In the genomic region with DNA sequence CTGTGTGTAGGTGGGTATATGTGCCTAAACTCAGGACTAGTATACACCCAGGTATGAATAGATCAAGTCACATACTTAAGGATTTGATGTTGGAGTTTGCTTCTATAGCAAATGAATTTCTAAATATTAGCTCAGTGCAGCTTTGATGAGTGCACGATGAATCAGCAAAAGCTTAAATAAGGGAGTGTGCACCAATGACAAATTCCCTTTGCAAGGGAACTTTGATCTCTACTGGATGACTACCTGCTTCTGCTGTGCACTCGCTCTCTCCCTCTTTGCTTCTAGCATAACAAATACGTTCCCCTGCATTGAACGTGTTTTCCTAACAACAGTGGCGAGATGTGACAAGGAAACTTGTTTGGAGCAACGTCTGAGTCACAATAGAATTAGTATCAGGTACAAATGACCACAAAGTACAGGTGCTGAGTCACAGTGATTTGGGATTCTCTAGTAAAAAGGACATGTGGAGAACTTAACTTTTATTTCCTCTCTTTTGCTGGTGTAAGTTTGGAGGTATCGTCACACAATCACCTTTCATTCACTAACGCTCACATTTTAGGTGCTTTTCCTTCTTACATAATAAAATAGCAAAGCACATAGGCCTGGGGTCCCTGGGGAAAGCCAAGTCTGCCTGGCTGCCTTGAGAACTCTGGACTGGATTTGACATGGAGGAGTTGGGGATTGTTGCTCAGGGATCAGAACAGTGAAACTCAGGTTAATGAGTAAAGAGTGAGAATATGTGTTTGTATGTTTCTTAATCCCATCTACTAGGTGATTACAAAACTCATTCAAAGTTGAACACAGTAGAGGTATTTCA, we compare ENCODE assay signal across 13 cellular contexts. TPM values are rescaled to one million over a fixed set of nuclear protein-coding genes. Genes with fewer than 3 reads are reported as not detected.
DNase-seq lines count a peak whose midpoint lies in the region; ATAC-seq and TF ChIP-seq lines count a peak whose summit lies in the region.
"Had no signal": no experiment of that assay in that cellular context is flagged by ENCODE, and none has a peak within 500 bp of the region (broad histone marks: within the 10 kb centered on the region; RNA-seq: fewer than 3 reads in every experiment).

No MANE protein-coding gene starts in this region.

- H3K9me3 ChIP-seq in transverse colon (no peaks in the 10 kb centered on the region), WERI-Rb-1 (ENCODE audit: severe bottlenecking) (no peaks in the 10 kb centered on the region)
- H3K9me3 ChIP-seq: gastrocnemius medialis had no signal

- no peak for TF ChIP-seq POLR2A in transverse colon (IDR thresholded peaks at IDR 0.05)

- H3K36me3 ChIP-seq in transverse colon (no peaks in the 10 kb centered on the region), WERI-Rb-1 (no peaks in the 10 kb centered on the region)
- H3K36me3 ChIP-seq: gastrocnemius medialis had no signal

- H3K4me3 ChIP-seq in transverse colon (no peak overlapping the region), WERI-Rb-1 (ENCODE audit: low read depth, low read length) (no peak overlapping the region)
- H3K4me3 ChIP-seq: gastrocnemius medialis had no signal

- DNase-seq in activated T-cell treated with anti-CD3 and anti-CD28 coated beads, Interleukin-2, amount 50 U/mL, for 4 hours, result no peak
- DNase-seq in activated T-cell treated with anti-CD3 and anti-CD28 coated beads, Interleukin-2, amount 50 U/mL, for 48 hours, result no peak
- DNase-seq in SHP77 treated with DMSO at 0.1 percent for 48 hours (lab: John Stamatoyannopoulos, UW) (peak; percentile 63), glomerular visceral epithelial cell (ENCODE audit: extremely low spot score) (peak; percentile 49), transverse colon (peak; percentile 50), WERI-Rb-1 (no peak)
- DNase-seq in activated effector memory CD4-positive, alpha-beta T cell treated with anti-CD3 and anti-CD28 coated beads, Interleukin-2, amount 50 U/mL, for 16 hours, result no peak
- DNase-seq: gastrocnemius medialis; NCI-H82; stimulated activated naive CD4-positive, alpha-beta T cell had no signal

- H3K27ac ChIP-seq in transverse colon, result peak overlapping the region; percentile 71 to 82 (median 80)
- no peak overlapping the region for H3K27ac ChIP-seq in WERI-Rb-1
- H3K27ac ChIP-seq: gastrocnemius medialis, parathyroid adenoma had no signal

- H3K36me3 Mint-ChIP-seq in activated T-cell treated with anti-CD3 and anti-CD28 coated beads, Interleukin-2, amount 50 U/mL, for 4 hours (ENCODE audit: insufficient read depth), result no peaks in the 10 kb centered on the region

- WGBS in transverse colon (ENCODE audit: low coverage in 1 of 2), 2 donors, result 46 to 58% methylated on average over 7 to 8 of the region's 8 CpGs

- peaks cover 9 to 47% (median 20%) of the 10 kb centered on the region in 4 donors for H3K4me1 ChIP-seq in transverse colon
- H3K4me1 ChIP-seq: gastrocnemius medialis, parathyroid adenoma had no signal

- intact Hi-C loops in transverse colon (cut with DNase I; ENCODE audit: low total_unique reads), result no loop called here

- peak; percentile 43 to 51 for ATAC-seq in activated T-cell treated with anti-CD3 and anti-CD28 coated beads, Interleukin-2, amount 50 U/mL, for 4 hours
- no peak for ATAC-seq in HG03520 (IDR thresholded peaks at IDR 0.05; ENCODE audit: unreplicated experiment)
- ATAC-seq: gastrocnemius medialis had no signal

- H3K27me3 ChIP-seq in transverse colon, result no peaks in the 10 kb centered on the region
- no peaks in the 10 kb centered on the region for H3K27me3 ChIP-seq in WERI-Rb-1 (ENCODE audit: insufficient read depth, low read depth, severe bottlenecking)
- H3K27me3 ChIP-seq: gastrocnemius medialis had no signal

- TF ChIP-seq EP300 in transverse colon (IDR thresholded peaks at IDR 0.05; ENCODE audit: low read depth), result no peak

- peaks cover 8% of the 10 kb centered on the region for H3K27me3 Mint-ChIP-seq in activated T-cell treated with anti-CD3 and anti-CD28 coated beads, Interleukin-2, amount 50 U/mL, for 4 hours (ENCODE audit: low read depth)

- no peaks in the 10 kb centered on the region for H3K9me3 Mint-ChIP-seq in activated T-cell treated with anti-CD3 and anti-CD28 coated beads, Interleukin-2, amount 50 U/mL, for 4 hours

- TF ChIP-seq CTCF in transverse colon (IDR thresholded peaks at IDR 0.05) (no peak), WERI-Rb-1 (IDR thresholded peaks at IDR 0.05; ENCODE audit: low read depth, low read length) (no peak)

- no peaks in the 10 kb centered on the region for H3K4me1 Mint-ChIP-seq in activated T-cell treated with anti-CD3 and anti-CD28 coated beads, Interleukin-2, amount 50 U/mL, for 4 hours (ENCODE audit: low read depth)
- H3K4me1 Mint-ChIP-seq: B cell had no signal

- no peak overlapping the region for H3K4me3 Mint-ChIP-seq in activated T-cell treated with anti-CD3 and anti-CD28 coated beads, Interleukin-2, amount 50 U/mL, for 4 hours
- H3K4me3 Mint-ChIP-seq: B cell had no signal

- in situ Hi-C loops in transverse colon (cut with MboI; ENCODE audit: low pct_ligation_motif_present in 1 of 4, low pct_unique_long_range_greater_than_20kb in 1 of 4, low sequenced_read_pairs in 3 of 4), result no loop called here

RNA-seq across cellular contexts. Expression of a gene that starts 49.7 kb away (rescaled TPM):
- total RNA-seq in activated T-cell treated with anti-CD3 and anti-CD28 coated beads, Interleukin-2, amount 50 U/mL, for 4 hours, result under 1 TPM; 0.13 to 0.16 (median 0.14) TPM
- total RNA-seq in transverse colon, result 1 to 10 TPM in 1 of 4 donors, under 1 TPM in 1, not detected in 2; 0.41 to 1.3 TPM

Comparison
In these comparisons a context has a peak if more than half of its experiments do, and no peak if none do; other contexts are left out.
1. DNase-seq: peak in SHP77 treated with DMSO at 0.1 percent for 48 hours (single experiment), glomerular visceral epithelial cell (single experiment) and transverse colon (single experiment); none in activated T-cell treated with anti-CD3 and anti-CD28 coated beads, Interleukin-2, amount 50 U/mL, for 4 hours (single experiment), activated T-cell treated with anti-CD3 and anti-CD28 coated beads, Interleukin-2, amount 50 U/mL, for 48 hours (0 of 2), activated effector memory CD4-positive, alpha-beta T cell treated with anti-CD3 and anti-CD28 coated beads, Interleukin-2, amount 50 U/mL, for 16 hours (single experiment) and WERI-Rb-1 (single experiment).